22 cellular contexts compared by ENCODE assay signal in the genomic region with DNA sequence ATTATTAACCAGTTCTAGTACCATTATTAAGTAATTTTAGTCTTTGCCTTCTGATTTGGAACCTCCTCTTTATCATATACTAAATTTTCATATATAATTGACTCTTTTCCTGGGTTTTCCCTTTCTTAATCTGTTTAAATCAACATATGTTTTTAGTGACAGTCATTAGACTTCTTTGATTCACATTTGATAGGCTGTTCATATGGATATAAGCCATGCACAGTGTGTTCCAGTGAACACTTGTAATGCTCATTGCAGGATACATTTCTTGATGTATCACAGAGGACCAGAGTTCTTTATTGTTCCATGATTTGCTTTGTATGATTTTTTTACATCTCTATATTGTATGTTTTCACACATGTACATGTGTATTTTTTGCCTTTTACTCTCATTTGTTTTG.
DNase-seq lines count a peak whose midpoint lies in the region; ATAC-seq, FAIRE-seq and TF ChIP-seq lines count a peak whose summit lies in the region.
"Had no signal": no experiment of that assay in that cellular context is flagged by ENCODE, and none has a peak within 500 bp of the region (broad histone marks: within the 10 kb centered on the region; RNA-seq: fewer than 3 reads in every experiment).

No MANE protein-coding gene starts in this region.

- H3K4me1 Mint-ChIP-seq in MCF 10A (ENCODE audit: insufficient read depth, unreplicated experiment): peaks cover 17% of the 10 kb centered on the region
- peaks cover 22% of the 10 kb centered on the region for H3K4me1 Mint-ChIP-seq in T-helper 17 cell
- peaks cover 21% of the 10 kb centered on the region for H3K4me1 Mint-ChIP-seq in HFFc6 (ENCODE audit: low read depth)

- no peaks in the 10 kb centered on the region for H3K27me3 ChIP-seq in breast epithelium

- CTCF ChIA-PET in MCF 10A (lab: Yijun Ruan, JAX): interaction anchor here (0.5 kb wide), 1 partner anchor 17 kb away, joined by 5 read pairs; no protein-coding TSS in a partner anchor

- intact Hi-C loops in MCF 10A (cut with micrococcal nuclease) (no loop called here), breast epithelium (cut with DNase I; ENCODE audit: low total_unique reads) (no loop called here)

- DNase-seq in MCF 10A (ENCODE audit: unreplicated experiment) (no peak), breast epithelium (ENCODE audit: low spot score in 2 of 2) (no peak), T-helper 17 cell (no peak), SIG-M5 treated with dmso at 0.1 percent for 504 hours (lab: John Stamatoyannopoulos, UW; ENCODE audit: unreplicated experiment) (no peak), HFFc6 (no peak), cortex of kidney (lab: John Stamatoyannopoulos, UW) (no peak)
- DNase-seq: CD4-positive, CD25-positive, alpha-beta regulatory T cell; GM23248; H9; Kasumi-1; MV-4-11; NCI-H1105; NCI-H146; NCI-H2029; NCI-H446; NCI-H82; NK-92 treated with Interleukin-12 subunit alpha and Interleukin-12 subunit beta, amount 100 ng/mL, for 24 hours; RPMI8226; SHP77 had no signal

- no peaks in the 10 kb centered on the region for H3K4me1 ChIP-seq in breast epithelium

- no peak for TF ChIP-seq POLR2A in breast epithelium (IDR thresholded peaks at IDR 0.05)

- no peaks in the 10 kb centered on the region for H3K9me3 ChIP-seq in breast epithelium
- H3K9me3 ChIP-seq in T-helper 17 cell (ENCODE audit: control insufficient read depth, low read length, poor library complexity, severe bottlenecking): no peaks in the 10 kb centered on the region

- H3K4me3 ChIP-seq in breast epithelium: no peak overlapping the region
- H3K4me3 ChIP-seq: GM23248, K562, SK-N-MC had no signal

- H3K36me3 Mint-ChIP-seq in MCF 10A (ENCODE audit: insufficient read depth, unreplicated experiment) (peaks cover 44% of the 10 kb centered on the region), T-helper 17 cell (ENCODE audit: low read depth) (no peaks in the 10 kb centered on the region), HFFc6 (ENCODE audit: low read depth) (peaks cover 5% of the 10 kb centered on the region)

- TF ChIP-seq CTCF in MCF 10A (IDR thresholded peaks at IDR 0.05; ENCODE audit: unreplicated experiment) (no peak), breast epithelium (IDR thresholded peaks at IDR 0.05) (no peak), HFFc6 (IDR thresholded peaks at IDR 0.05) (no peak)

- no peak overlapping the region for H3K27ac ChIP-seq in breast epithelium
- H3K27ac ChIP-seq: GM23248, SK-N-MC had no signal

- H3K27ac Mint-ChIP-seq in MCF 10A (ENCODE audit: low read depth, unreplicated experiment) (peak overlapping the region; percentile 19), T-helper 17 cell (peak overlapping the region; percentile 17), HFFc6 (no peak overlapping the region)

- no peak overlapping the region for H3K4me3 Mint-ChIP-seq in MCF 10A (ENCODE audit: unreplicated experiment)
- no peak overlapping the region for H3K4me3 Mint-ChIP-seq in T-helper 17 cell
- H3K4me3 Mint-ChIP-seq in HFFc6: no peak overlapping the region
- H3K4me3 Mint-ChIP-seq: CD4-positive, CD25-positive, alpha-beta regulatory T cell; H9 had no signal

- ATAC-seq in T-helper 17 cell: no peak
- ATAC-seq: K562 had no signal

- POLR2A ChIA-PET in MCF 10A (lab: Yijun Ruan, JAX): interaction anchor here (0.5 to 0.7 kb wide), 2 partner anchors 10 to 126 kb away, joined by 3 read pairs; no protein-coding TSS in a partner anchor

- FAIRE-seq in islet of Langerhans (lab: Jason Lieb, UNC): peak; percentile 38
- FAIRE-seq: K562 had no signal

- H3K9me3 Mint-ChIP-seq in MCF 10A (ENCODE audit: unreplicated experiment) (no peaks in the 10 kb centered on the region), HFFc6 (no peaks in the 10 kb centered on the region)
- H3K9me3 Mint-ChIP-seq: H9 had no signal

- BruUV-seq in MCF 10A (replicated peaks; lab: Mats Ljungman, UMichigan): no TSS peak

- H3K27me3 Mint-ChIP-seq in MCF 10A (ENCODE audit: insufficient read depth, unreplicated experiment) (no peaks in the 10 kb centered on the region), T-helper 17 cell (no peaks in the 10 kb centered on the region), HFFc6 (ENCODE audit: insufficient read depth) (no peaks in the 10 kb centered on the region)
- H3K27me3 Mint-ChIP-seq: CD4-positive, CD25-positive, alpha-beta regulatory T cell had no signal

- H3K36me3 ChIP-seq in breast epithelium: no peaks in the 10 kb centered on the region
